Comparison of ENCODE assay signal across 1 cellular context in genomic region chr10:101816913-101817541, GRCh38.
TF ChIP-seq lines count a peak whose summit lies in the region.

No MANE protein-coding gene starts in this region.

TF ChIP-seq in K562, 482 proteins besides CTCF, POLR2A, EP300 and RAD21:
- TF ChIP-seq EGR1 (conservative IDR thresholded peaks at IDR 0.05) = peak; percentile 84
- TF ChIP-seq UBTF (IDR thresholded peaks at IDR 0.05; ENCODE audit: borderline replicate concordance in 1 of 2, low read depth in 2 of 2, low read length in 2 of 2) = peak in 1 of 2 experiments; percentile 41; a peak in 1 of 4 replicates
- TF ChIP-seq NKRF (IDR thresholded peaks at IDR 0.05; ENCODE audit: borderline replicate concordance) = peak; percentile 18; the same call in 1 of the 2 replicates
- no peak for TF ChIP-seq SMAD4 (CRISPR knock-in tag; conservative IDR thresholded peaks at IDR 0.05)
- no peak for TF ChIP-seq FOXP1 (CRISPR knock-in tag; IDR thresholded peaks at IDR 0.05)
- TF ChIP-seq STAG1 (CRISPR knock-in tag; IDR thresholded peaks at IDR 0.05; ENCODE audit: borderline replicate concordance) = no peak
- 0 out of 4 replicates have a peak, but pooled peaks of 1 of the 2 experiments have one; percentile 2 for TF ChIP-seq SIN3A (IDR thresholded peaks at IDR 0.05; ENCODE audit: borderline replicate concordance in 2 of 2, control insufficient read depth in 1 of 2, low read depth in 2 of 2, low read length in 2 of 2)
